17 cellular contexts compared by ENCODE assay signal in genomic region chr2:60957643-60958042, GRCh38. TPM values are rescaled to one million over a fixed set of nuclear protein-coding genes. Genes with fewer than 3 reads are reported as not detected.
A peak's percentile ranks its signal among the peaks of the same experiment; 100 is the strongest.
DNase-seq lines count a peak whose midpoint lies in the region; ATAC-seq and TF ChIP-seq lines count a peak whose summit lies in the region.
"Had no signal": no experiment of that assay in that cellular context is flagged by ENCODE, and none has a peak within 500 bp of the region (broad histone marks: within the 10 kb centered on the region; RNA-seq: fewer than 3 reads in every experiment).

No MANE protein-coding gene starts in this region.

- no peaks in the 10 kb centered on the region for H3K27me3 Mint-ChIP-seq in stimulated activated naive CD8-positive, alpha-beta T cell treated with anti-CD3 and anti-CD28 coated beads, Interleukin-15, amount 100 ng/mL, for 72 hours
- H3K27me3 Mint-ChIP-seq in neural crest cell (ENCODE audit: low read depth), result no peaks in the 10 kb centered on the region
- no peaks in the 10 kb centered on the region for H3K27me3 Mint-ChIP-seq in natural killer cell treated with Interleukin-12 subunit alpha and Interleukin-12 subunit beta and Interleukin-15 and Interleukin-18, amount 100 ng/mL, for 72 hours
- H3K27me3 Mint-ChIP-seq: activated CD4-positive, alpha-beta memory T cell treated with anti-CD3 and anti-CD28 coated beads, Interleukin-2, amount 10 ng/mL, durations not matched to agents 7 days and 5 days; activated naive CD8-positive, alpha-beta T cell treated with anti-CD3 and anti-CD28 coated beads, Interleukin-2, amount 10 ng/mL, durations not matched to agents 7 days and 5 days had no signal

- intact Hi-C loops in esophagus squamous epithelium (cut with DNase I), result no loop called here

- peak overlapping the region; percentile 80 to 89 (median 86) for H3K27ac ChIP-seq in esophagus squamous epithelium
- H3K27ac ChIP-seq: C4-2B, tibial artery, WERI-Rb-1 had no signal

- H3K9me3 Mint-ChIP-seq in stimulated activated naive CD8-positive, alpha-beta T cell treated with anti-CD3 and anti-CD28 coated beads, Interleukin-15, amount 100 ng/mL, for 72 hours, result no peaks in the 10 kb centered on the region
- no peaks in the 10 kb centered on the region for H3K9me3 Mint-ChIP-seq in neural crest cell
- no peaks in the 10 kb centered on the region for H3K9me3 Mint-ChIP-seq in natural killer cell treated with Interleukin-12 subunit alpha and Interleukin-12 subunit beta and Interleukin-15 and Interleukin-18, amount 100 ng/mL, for 72 hours
- H3K9me3 Mint-ChIP-seq: activated CD4-positive, alpha-beta memory T cell treated with anti-CD3 and anti-CD28 coated beads, Interleukin-2, amount 10 ng/mL, durations not matched to agents 7 days and 5 days; activated naive CD8-positive, alpha-beta T cell treated with anti-CD3 and anti-CD28 coated beads, Interleukin-2, amount 10 ng/mL, durations not matched to agents 7 days and 5 days; T-helper 1 cell treated with Interleukin-12 subunit alpha and Interleukin-12 subunit beta and Interleukin-4 antibody, amounts not matched to agents 30 μg/mL and 1 μg/mL, for 36 hours had no signal

- H3K4me1 Mint-ChIP-seq in stimulated activated naive CD8-positive, alpha-beta T cell treated with anti-CD3 and anti-CD28 coated beads, Interleukin-15, amount 100 ng/mL, for 72 hours, result peaks cover 14% of the 10 kb centered on the region
- H3K4me1 Mint-ChIP-seq in neural crest cell, result no peaks in the 10 kb centered on the region
- peaks cover 21 to 35% of the 10 kb centered on the region in 2 donors for H3K4me1 Mint-ChIP-seq in natural killer cell treated with Interleukin-12 subunit alpha and Interleukin-12 subunit beta and Interleukin-15 and Interleukin-18, amount 100 ng/mL, for 72 hours (ENCODE audit: low read depth in 2 of 2)
- H3K4me1 Mint-ChIP-seq: activated CD4-positive, alpha-beta memory T cell treated with anti-CD3 and anti-CD28 coated beads, Interleukin-2, amount 10 ng/mL, durations not matched to agents 7 days and 5 days had no signal

- TF ChIP-seq POLR2A in esophagus squamous epithelium (IDR thresholded peaks at IDR 0.05), result no peak

- peaks cover 0 to 16% (median 0%) of the 10 kb centered on the region in 3 donors for H3K36me3 ChIP-seq in esophagus squamous epithelium
- H3K36me3 ChIP-seq: WERI-Rb-1 had no signal

- no peak overlapping the region for H3K27ac Mint-ChIP-seq in stimulated activated naive CD8-positive, alpha-beta T cell treated with anti-CD3 and anti-CD28 coated beads, Interleukin-15, amount 100 ng/mL, for 72 hours
- peak overlapping the region; percentile 51 for H3K27ac Mint-ChIP-seq in neural crest cell (ENCODE audit: unreplicated experiment)
- H3K27ac Mint-ChIP-seq in natural killer cell treated with Interleukin-12 subunit alpha and Interleukin-12 subunit beta and Interleukin-15 and Interleukin-18, amount 100 ng/mL, for 72 hours, result peak overlapping the region in 1 of 2 donors; percentile 59
- H3K27ac Mint-ChIP-seq: activated CD4-positive, alpha-beta memory T cell treated with anti-CD3 and anti-CD28 coated beads, Interleukin-2, amount 10 ng/mL, durations not matched to agents 7 days and 5 days; activated naive CD8-positive, alpha-beta T cell treated with anti-CD3 and anti-CD28 coated beads, Interleukin-2, amount 10 ng/mL, durations not matched to agents 7 days and 5 days; T-helper 1 cell treated with Interleukin-12 subunit alpha and Interleukin-12 subunit beta and Interleukin-4 antibody, amounts not matched to agents 30 μg/mL and 1 μg/mL, for 36 hours had no signal

- H3K27me3 ChIP-seq in esophagus squamous epithelium, result no peaks in the 10 kb centered on the region
- H3K27me3 ChIP-seq: tibial artery had no signal

- 48 to 87% methylated on average over 5 of the region's 5 CpGs for WGBS in esophagus squamous epithelium, 2 donors

- no peaks in the 10 kb centered on the region for H3K9me3 ChIP-seq in esophagus squamous epithelium
- H3K9me3 ChIP-seq: tibial artery had no signal

- peaks cover 9 to 58% (median 20%) of the 10 kb centered on the region in 3 donors for H3K4me1 ChIP-seq in esophagus squamous epithelium
- H3K4me1 ChIP-seq: tibial artery had no signal

- DNase-seq in stimulated activated naive CD8-positive, alpha-beta T cell treated with anti-CD3 and anti-CD28 coated beads, Interleukin-15, Interleukin-2, amounts not matched to agents 100 U/mL and 50 U/mL, for 24 hours, result no peak
- DNase-seq in stimulated activated naive CD8-positive, alpha-beta T cell treated with anti-CD3 and anti-CD28 coated beads, Interleukin-15, amount 100 ng/mL, for 72 hours, result no peak
- DNase-seq in esophagus squamous epithelium (lab: John Stamatoyannopoulos, UW) (no peak), neural crest cell (ENCODE audit: low read depth, low spot score) (no peak), NCI-H526 treated with DMSO at 0.1 percent for 48 hours (lab: John Stamatoyannopoulos, UW) (no peak)
- DNase-seq in activated CD8-positive, alpha-beta memory T cell treated with anti-CD3 and anti-CD28 coated beads, Interleukin-2, amount 50 U/mL, for 48 hours, result no peak
- DNase-seq in natural killer cell treated with Interleukin-12 subunit alpha and Interleukin-12 subunit beta and Interleukin-15 and Interleukin-18, amount 100 ng/mL, for 72 hours (ENCODE audit: low spot score), result no peak
- DNase-seq: activated CD4-positive, alpha-beta memory T cell treated with anti-CD3 and anti-CD28 coated beads, Interleukin-2, amount 10 ng/mL, durations not matched to agents 7 days and 5 days; activated naive CD8-positive, alpha-beta T cell treated with anti-CD3 and anti-CD28 coated beads, Interleukin-2, amount 10 ng/mL, durations not matched to agents 7 days and 5 days; islet precursor cell; KG1; tibial artery; WERI-Rb-1 had no signal

- no peak overlapping the region for H3K4me3 ChIP-seq in esophagus squamous epithelium
- H3K4me3 ChIP-seq: GM23248, tibial artery had no signal

- no peak overlapping the region for H3K4me3 Mint-ChIP-seq in stimulated activated naive CD8-positive, alpha-beta T cell treated with anti-CD3 and anti-CD28 coated beads, Interleukin-15, amount 100 ng/mL, for 72 hours
- H3K4me3 Mint-ChIP-seq in neural crest cell, result no peak overlapping the region
- no peak overlapping the region for H3K4me3 Mint-ChIP-seq in natural killer cell treated with Interleukin-12 subunit alpha and Interleukin-12 subunit beta and Interleukin-15 and Interleukin-18, amount 100 ng/mL, for 72 hours
- H3K4me3 Mint-ChIP-seq: activated CD4-positive, alpha-beta memory T cell treated with anti-CD3 and anti-CD28 coated beads, Interleukin-2, amount 10 ng/mL, durations not matched to agents 7 days and 5 days; activated naive CD8-positive, alpha-beta T cell treated with anti-CD3 and anti-CD28 coated beads, Interleukin-2, amount 10 ng/mL, durations not matched to agents 7 days and 5 days; T-helper 1 cell treated with Interleukin-12 subunit alpha and Interleukin-12 subunit beta and Interleukin-4 antibody, amounts not matched to agents 30 μg/mL and 1 μg/mL, for 36 hours had no signal

- no peak for TF ChIP-seq CTCF in esophagus squamous epithelium (IDR thresholded peaks at IDR 0.05)
- no peak for TF ChIP-seq CTCF in neural crest cell (conservative IDR thresholded peaks at IDR 0.05)

- H3K36me3 Mint-ChIP-seq in neural crest cell (ENCODE audit: low read depth), result peaks cover 6% of the 10 kb centered on the region
- peaks cover 16% of the 10 kb centered on the region for H3K36me3 Mint-ChIP-seq in natural killer cell treated with Interleukin-12 subunit alpha and Interleukin-12 subunit beta and Interleukin-15 and Interleukin-18, amount 100 ng/mL, for 72 hours

- ATAC-seq in stimulated activated naive CD8-positive, alpha-beta T cell treated with anti-CD3 and anti-CD28 coated beads, Interleukin-15, Interleukin-2, amounts not matched to agents 100 U/mL and 50 U/mL, for 24 hours, result peak; percentile 12
- no peak for ATAC-seq in stimulated activated naive CD8-positive, alpha-beta T cell treated with anti-CD3 and anti-CD28 coated beads, Interleukin-15, amount 100 ng/mL, for 72 hours
- ATAC-seq in HG02885 (IDR thresholded peaks at IDR 0.05; ENCODE audit: poor library complexity, unreplicated experiment), result no peak
- no peak for ATAC-seq in natural killer cell treated with Interleukin-12 subunit alpha and Interleukin-12 subunit beta and Interleukin-15 and Interleukin-18, amount 100 ng/mL, for 72 hours

RNA-seq across cellular contexts. Expression of gene PEX13, which starts 59.9 kb away (rescaled TPM):
- total RNA-seq in esophagus squamous epithelium, result 10 to 100 TPM; 19.6 to 39.3 (median 28.5) TPM
- total RNA-seq in neural crest cell, result 25.2 and 26.9 TPM in 2 replicates
- 10 to 100 TPM; 15.9 to 25.8 TPM for total RNA-seq in natural killer cell treated with Interleukin-12 subunit alpha and Interleukin-12 subunit beta and Interleukin-15 and Interleukin-18, amount 100 ng/mL, for 72 hours
